17 cellular contexts compared by ENCODE assay signal in the genomic region with DNA sequence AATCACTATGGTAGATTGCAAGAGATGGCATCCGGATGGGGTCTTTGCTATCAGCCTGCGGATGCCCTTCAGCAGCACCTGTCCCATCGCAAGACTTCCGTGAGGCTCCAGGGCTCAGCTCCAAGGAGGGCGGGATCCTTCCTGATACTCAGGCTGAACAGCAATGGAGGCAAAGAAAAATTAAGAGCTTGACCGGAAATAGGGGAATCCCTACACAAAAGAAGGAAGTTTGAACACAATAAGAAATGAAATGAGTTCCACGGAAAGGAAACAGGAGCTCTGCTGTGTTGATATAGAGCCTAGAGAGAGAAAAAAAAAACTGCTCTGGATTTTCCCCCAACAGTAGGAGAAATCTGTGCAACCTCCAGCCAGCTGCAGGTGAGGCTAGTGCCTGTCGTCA.
A peak's percentile ranks its signal among the peaks of the same experiment; 100 is the strongest.
DNase-seq lines count a peak whose midpoint lies in the region; ATAC-seq and TF ChIP-seq lines count a peak whose summit lies in the region.
"Had no signal": no experiment of that assay in that cellular context is flagged by ENCODE, and none has a peak within 500 bp of the region (broad histone marks: within the 10 kb centered on the region; RNA-seq: fewer than 3 reads in every experiment).

No MANE protein-coding gene starts in this region.

- no peak overlapping the region for H3K4me3 Mint-ChIP-seq in stimulated activated naive CD8-positive, alpha-beta T cell treated with anti-CD3 and anti-CD28 coated beads, Interleukin-15, Interleukin-2, amounts not matched to agents 100 ng/mL and 50 ng/mL, for 24 hours
- no peak overlapping the region for H3K4me3 Mint-ChIP-seq in stimulated activated naive CD8-positive, alpha-beta T cell treated with anti-CD3 and anti-CD28 coated beads, Interleukin-15, amount 100 ng/mL, for 72 hours
- H3K4me3 Mint-ChIP-seq: H9 had no signal

- no peak overlapping the region for H3K4me3 ChIP-seq in Panc1 (ENCODE audit: low read depth in 2 of 2, low read length in 2 of 2)

- TF ChIP-seq CTCF in Panc1 (IDR thresholded peaks at IDR 0.05): no peak

- peaks cover 13% of the 10 kb centered on the region for H3K4me1 ChIP-seq in Panc1 (ENCODE audit: control insufficient read depth, insufficient read depth, low read length)

- peaks cover 4% of the 10 kb centered on the region for H3K36me3 Mint-ChIP-seq in stimulated activated naive CD8-positive, alpha-beta T cell treated with anti-CD3 and anti-CD28 coated beads, Interleukin-15, Interleukin-2, amounts not matched to agents 100 ng/mL and 50 ng/mL, for 24 hours (ENCODE audit: low read depth)

- no peaks in the 10 kb centered on the region for H3K27me3 ChIP-seq in Panc1 (ENCODE audit: control insufficient read depth, insufficient read depth, low read length)

- H3K9me3 ChIP-seq in Panc1 (ENCODE audit: control insufficient read depth, insufficient read depth, low read depth, low read length): no peaks in the 10 kb centered on the region

- H3K4me1 Mint-ChIP-seq in stimulated activated naive CD8-positive, alpha-beta T cell treated with anti-CD3 and anti-CD28 coated beads, Interleukin-15, Interleukin-2, amounts not matched to agents 100 ng/mL and 50 ng/mL, for 24 hours (ENCODE audit: low read depth): peaks cover 46% of the 10 kb centered on the region
- peaks cover 62% of the 10 kb centered on the region for H3K4me1 Mint-ChIP-seq in stimulated activated naive CD8-positive, alpha-beta T cell treated with anti-CD3 and anti-CD28 coated beads, Interleukin-15, amount 100 ng/mL, for 72 hours

- H3K9me3 Mint-ChIP-seq in stimulated activated naive CD8-positive, alpha-beta T cell treated with anti-CD3 and anti-CD28 coated beads, Interleukin-15, Interleukin-2, amounts not matched to agents 100 ng/mL and 50 ng/mL, for 24 hours: peaks cover 4% of the 10 kb centered on the region
- H3K9me3 Mint-ChIP-seq in stimulated activated naive CD8-positive, alpha-beta T cell treated with anti-CD3 and anti-CD28 coated beads, Interleukin-15, amount 100 ng/mL, for 72 hours: no peaks in the 10 kb centered on the region
- H3K9me3 Mint-ChIP-seq: H9 had no signal

- intact Hi-C loops in Panc1 (cut with micrococcal nuclease; ENCODE audit: unreplicated experiment) (no loop called here), posterior cingulate gyrus (cut with DNase I) (no loop called here)

- in situ Hi-C loops in Panc1 (cut with HindIII; ENCODE audit: low pct_unique_long_range_greater_than_20kb, low sequenced_read_pairs): no loop called here

- no peak for DNase-seq in stimulated activated naive CD8-positive, alpha-beta T cell treated with anti-CD3 and anti-CD28 coated beads, Interleukin-15, amount 100 ng/mL, for 72 hours
- DNase-seq in Panc1 (ENCODE audit: low read depth, low spot score) (no peak), left lobe of liver (ENCODE audit: low spot score) (no peak), posterior cingulate gyrus (no peak), NCI-H2196 (lab: John Stamatoyannopoulos, UW; ENCODE audit: unreplicated experiment) (no peak)
- DNase-seq: C1 segment of cervical spinal cord, Calu3, DND-41, GDM1, H9, Kasumi-1, NCI-H2081 treated with DMSO at 0.1 percent for 48 hours, NCI-H226, NCI-H526, PC-3 had no signal

- CTCF ChIA-PET in Panc1 (lab: Charles Lee): interaction anchor here (0.6 to 1.6 kb wide), 3 partner anchors 8 to 25 kb away, joined by 3 to 4 read pairs (median 3); no protein-coding TSS in a partner anchor

- peak overlapping the region; percentile 18 for H3K27ac Mint-ChIP-seq in stimulated activated naive CD8-positive, alpha-beta T cell treated with anti-CD3 and anti-CD28 coated beads, Interleukin-15, Interleukin-2, amounts not matched to agents 100 ng/mL and 50 ng/mL, for 24 hours
- H3K27ac Mint-ChIP-seq in stimulated activated naive CD8-positive, alpha-beta T cell treated with anti-CD3 and anti-CD28 coated beads, Interleukin-15, amount 100 ng/mL, for 72 hours: peak overlapping the region in 1 of 2 donors; percentile 85
- H3K27ac Mint-ChIP-seq: H9 had no signal

- POLR2A ChIA-PET in Panc1 (lab: Charles Lee): interaction anchor here (0.5 kb wide), 1 partner anchor 13 kb away, joined by 3 read pairs; no protein-coding TSS in a partner anchor

- H3K36me3 ChIP-seq in Panc1 (ENCODE audit: control insufficient read depth, insufficient read depth, low read length): no peaks in the 10 kb centered on the region

- no TSS peak for BruUV-seq in Panc1 (replicated peaks; lab: Mats Ljungman, UMichigan)

- H3K27ac ChIP-seq in Panc1 (ENCODE audit: low read length): peak overlapping the region; percentile 76

- no peak for ATAC-seq in stimulated activated naive CD8-positive, alpha-beta T cell treated with anti-CD3 and anti-CD28 coated beads, Interleukin-15, amount 100 ng/mL, for 72 hours
- ATAC-seq in Panc1 (no peak), left lobe of liver (peak; percentile 37), GM18520 (IDR thresholded peaks at IDR 0.05; ENCODE audit: unreplicated experiment) (no peak)

- H3K27me3 Mint-ChIP-seq in stimulated activated naive CD8-positive, alpha-beta T cell treated with anti-CD3 and anti-CD28 coated beads, Interleukin-15, Interleukin-2, amounts not matched to agents 100 ng/mL and 50 ng/mL, for 24 hours: no peaks in the 10 kb centered on the region
- no peaks in the 10 kb centered on the region for H3K27me3 Mint-ChIP-seq in stimulated activated naive CD8-positive, alpha-beta T cell treated with anti-CD3 and anti-CD28 coated beads, Interleukin-15, amount 100 ng/mL, for 72 hours
